In the genomic region with DNA sequence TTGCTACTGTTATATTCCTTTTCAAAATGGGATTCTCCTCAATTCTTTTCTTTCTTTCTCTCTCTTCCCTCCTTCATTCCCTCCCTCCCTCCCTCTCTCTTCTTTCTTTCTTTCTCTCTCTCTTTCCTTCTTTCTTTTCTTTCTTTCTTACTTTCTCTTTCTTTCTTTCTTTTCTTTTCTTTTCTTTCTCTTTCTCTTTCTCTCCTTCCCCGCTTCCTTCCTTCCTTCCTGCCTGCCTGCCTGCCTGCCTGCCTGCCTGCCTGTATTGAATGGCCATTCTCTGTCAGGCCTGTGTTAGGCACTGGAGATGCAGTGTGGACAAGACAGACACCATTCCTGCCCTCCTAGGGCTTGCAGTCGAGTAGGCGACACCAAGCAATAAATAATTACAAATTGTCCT, we compare ENCODE assay signal across 29 cellular contexts. TPM values are rescaled to one million over a fixed set of nuclear protein-coding genes. Genes with fewer than 3 reads are reported as not detected.
"Had no signal": no experiment of that assay in that cellular context is flagged by ENCODE, and none has a peak within 500 bp of the region (broad histone marks: within the 10 kb centered on the region; RNA-seq: fewer than 3 reads in every experiment).

No MANE protein-coding gene starts in this region.

- H3K27me3 Mint-ChIP-seq: stimulated activated naive B cell treated with anti-CD40 and anti-IgM and Interleukin-4, amounts not matched to agents 10 μg/mL and 1 μg/mL and 100 μg/mL, for 72 hours had no signal

- FAIRE-seq: small intestine, urothelium cell line had no signal

- DNase-seq: occipital lobe; ovary; posterior cingulate gyrus; psoas muscle; right cardiac atrium; right lobe of liver; sigmoid colon; small intestine; stimulated activated CD4-positive, alpha-beta T cell treated with anti-CD3 and anti-CD28 coated beads, Interleukin-15, amount 100 ng/mL, for 24 hours; stimulated activated CD4-positive, alpha-beta T cell treated with anti-CD3 and anti-CD28 coated beads, Interleukin-2, amount 100 ng/mL, for 24 hours; stimulated activated CD4-positive, alpha-beta T cell treated with anti-CD3 and anti-CD28 coated beads, Interleukin-2, amount 100 ng/mL, for 48 hours; stimulated activated CD4-positive, alpha-beta T cell treated with anti-CD3 and anti-CD28 coated beads, Interleukin-4, amount 100 ng/mL, for 24 hours; stimulated activated naive B cell treated with anti-CD40 and anti-IgM and Interleukin-4, amounts not matched to agents 10 μg/mL and 1 μg/mL and 100 μg/mL, for 72 hours; stimulated activated naive CD4-positive, alpha-beta T cell treated with Interleukin-2 at 50 U/mL for 16 hours; stomach; thyroid gland; trophoblast cell; upper lobe of left lung had no signal

- H3K27ac ChIP-seq: neural progenitor cell, parathyroid adenoma, psoas muscle, right lobe of liver, thyroid gland, tibial nerve, upper lobe of left lung, vagina had no signal

- H3K4me1 ChIP-seq: parathyroid adenoma, psoas muscle, right lobe of liver, thyroid gland, tibial nerve, upper lobe of left lung had no signal

- H3K4me1 Mint-ChIP-seq: stimulated activated effector memory CD8-positive, alpha-beta T cell treated with anti-CD3 and anti-CD28 coated beads, Interleukin-12 subunit alpha, Interleukin-12 subunit beta, amount 100 ng/mL, for 72 hours; stimulated activated naive B cell treated with anti-CD40 and anti-IgM and Interleukin-4, amounts not matched to agents 10 μg/mL and 1 μg/mL and 100 μg/mL, for 72 hours had no signal

- H3K9me3 Mint-ChIP-seq: nephron; neural progenitor cell; stimulated activated effector memory CD8-positive, alpha-beta T cell treated with anti-CD3 and anti-CD28 coated beads, Interleukin-12 subunit alpha, Interleukin-12 subunit beta, amount 100 ng/mL, for 72 hours; stimulated activated naive B cell treated with anti-CD40 and anti-IgM and Interleukin-4, amounts not matched to agents 10 μg/mL and 1 μg/mL and 100 μg/mL, for 72 hours; stimulated activated naive CD8-positive, alpha-beta T cell treated with anti-CD3 and anti-CD28 coated beads, Interleukin-15, Interleukin-2, amounts not matched to agents 100 ng/mL and 50 ng/mL, for 24 hours had no signal

- H3K27ac Mint-ChIP-seq: progenitor cell of endocrine pancreas; stimulated activated effector memory CD8-positive, alpha-beta T cell treated with anti-CD3 and anti-CD28 coated beads, Interleukin-12 subunit alpha, Interleukin-12 subunit beta, amount 100 ng/mL, for 72 hours; stimulated activated naive B cell treated with anti-CD40 and anti-IgM and Interleukin-4, amounts not matched to agents 10 μg/mL and 1 μg/mL and 100 μg/mL, for 72 hours; stimulated activated naive CD8-positive, alpha-beta T cell treated with anti-CD3 and anti-CD28 coated beads, Interleukin-15, Interleukin-2, amounts not matched to agents 100 ng/mL and 50 ng/mL, for 24 hours had no signal

- H3K36me3 Mint-ChIP-seq: neural progenitor cell; stimulated activated effector memory CD8-positive, alpha-beta T cell treated with anti-CD3 and anti-CD28 coated beads, Interleukin-12 subunit alpha, Interleukin-12 subunit beta, amount 100 ng/mL, for 72 hours; stimulated activated naive B cell treated with anti-CD40 and anti-IgM and Interleukin-4, amounts not matched to agents 10 μg/mL and 1 μg/mL and 100 μg/mL, for 72 hours had no signal

- ATAC-seq: psoas muscle; right cardiac atrium; right lobe of liver; stimulated activated effector memory CD8-positive, alpha-beta T cell treated with anti-CD3 and anti-CD28 coated beads, Interleukin-12 subunit alpha, Interleukin-12 subunit beta, amount 100 ng/mL, for 72 hours; stimulated activated naive B cell treated with anti-CD40 and anti-IgM and Interleukin-4, amounts not matched to agents 10 μg/mL and 1 μg/mL and 100 μg/mL, for 72 hours had no signal

- H3K4me3 Mint-ChIP-seq: neural progenitor cell; stimulated activated effector memory CD8-positive, alpha-beta T cell treated with anti-CD3 and anti-CD28 coated beads, Interleukin-12 subunit alpha, Interleukin-12 subunit beta, amount 100 ng/mL, for 72 hours; stimulated activated naive B cell treated with anti-CD40 and anti-IgM and Interleukin-4, amounts not matched to agents 10 μg/mL and 1 μg/mL and 100 μg/mL, for 72 hours; stimulated activated naive CD8-positive, alpha-beta T cell treated with anti-CD3 and anti-CD28 coated beads, Interleukin-15, Interleukin-2, amounts not matched to agents 100 ng/mL and 50 ng/mL, for 24 hours had no signal

- H3K9me3 ChIP-seq: ovary, psoas muscle, right lobe of liver, sigmoid colon, stomach, thoracic aorta, thyroid gland, tibial nerve, upper lobe of left lung, vagina had no signal

- H3K4me3 ChIP-seq: neural progenitor cell, ovary, psoas muscle, right lobe of liver, sigmoid colon, stomach, thyroid gland, tibial nerve, upper lobe of left lung, vagina had no signal

RNA-seq across cellular contexts. Expression of gene CNNM1, which starts 11.5 kb away (rescaled TPM):
- total RNA-seq: psoas muscle, skeletal muscle tissue had no signal
